Comparison of ENCODE assay signal across 22 cellular contexts in genomic region chr14:96421236-96421635, GRCh38. TPM values are rescaled to one million over a fixed set of nuclear protein-coding genes. Genes with fewer than 3 reads are reported as not detected.
"Had no signal": no experiment of that assay in that cellular context is flagged by ENCODE, and none has a peak within 500 bp of the region (broad histone marks: within the 10 kb centered on the region; RNA-seq: fewer than 3 reads in every experiment).

No MANE protein-coding gene starts in this region.

- ATAC-seq: HepG2, Panc1, PC-3 had no signal

- H3K4me3 ChIP-seq: MG63 had no signal

- DNase-seq: Karpas-422, KBM-7, MG63, NCI-H1092, NCI-H1105 treated with DMSO at 0.1 percent for 48 hours, NCI-H1436, NCI-H187, NCI-H2029, NCI-H2081 treated with DMSO at 0.1 percent for 48 hours, NCI-H2171, NCI-H226, NCI-H446, NCI-H510A, NCI-H524 treated with DMSO at 0.1 percent for 48 hours, NCI-H69, NCI-H774, PC-3, SHP77, SK-N-SH had no signal

RNA-seq across cellular contexts. Expression of gene AK7, which starts 29.3 kb away (rescaled TPM):
- total RNA-seq: HT1080, PC-3 had no signal
